Comparison of ENCODE assay signal across 2 cellular contexts in the genomic region with DNA sequence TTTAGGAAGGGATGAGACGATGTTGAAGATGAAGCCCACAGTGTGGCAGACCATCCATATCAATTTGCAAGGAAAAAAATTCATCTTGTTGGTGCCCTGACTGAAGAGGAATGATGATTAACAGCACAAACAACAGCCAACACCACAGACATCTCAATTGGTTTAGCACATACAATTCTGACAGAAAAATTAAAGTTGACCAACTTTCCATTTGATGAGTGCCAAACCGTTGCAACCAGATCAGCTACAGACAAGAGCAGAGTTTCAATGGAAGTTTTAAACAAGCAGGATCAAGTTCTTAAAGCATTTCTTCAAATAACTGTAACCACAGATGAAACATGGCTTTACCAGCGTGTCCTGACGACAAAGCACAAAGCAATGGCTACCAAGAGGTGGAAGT.
TF ChIP-seq lines count a peak whose summit lies in the region.

No MANE protein-coding gene starts in this region.

TF ChIP-seq in GM12891, 5 proteins besides CTCF, POLR2A, EP300 and RAD21:
- no peak for TF ChIP-seq POLR2AphosphoS5 (IDR thresholded peaks at IDR 0.05; ENCODE audit: low read depth, low read length)
- no peak for TF ChIP-seq POU2F2 (IDR thresholded peaks at IDR 0.05; ENCODE audit: low read depth, low read length)
- TF ChIP-seq TAF1 (IDR thresholded peaks at IDR 0.05; ENCODE audit: low read depth, low read length), result no peak
- no peak for TF ChIP-seq PAX5 (IDR thresholded peaks at IDR 0.05; ENCODE audit: insufficient read depth, low read length, severe bottlenecking)
- TF ChIP-seq SPI1 (IDR thresholded peaks at IDR 0.05; ENCODE audit: low read depth, low read length), result no peak

TF ChIP-seq in IMR-90, 13 proteins besides CTCF, POLR2A, EP300 and RAD21:
- TF ChIP-seq RFX5 (IDR thresholded peaks at IDR 0.05; ENCODE audit: low read depth, low read length) (no peak), CHD1 (IDR thresholded peaks at IDR 0.05; ENCODE audit: low read depth, low read length) (no peak)
